In genomic region chr10:66926841-66927240, GRCh38 we compare ENCODE assay signal across 25 cellular contexts. TPM values are rescaled to one million over a fixed set of nuclear protein-coding genes. Genes with fewer than 3 reads are reported as not detected.
"Had no signal": no experiment of that assay in that cellular context is flagged by ENCODE, and none has a peak within 500 bp of the region (broad histone marks: within the 10 kb centered on the region; RNA-seq: fewer than 3 reads in every experiment).

No MANE protein-coding gene starts in this region.

- H3K27ac Mint-ChIP-seq: activated B cell treated with CpG ODN at 0.5 μM for 24 hours; activated CD4-positive, alpha-beta memory T cell treated with anti-CD3 and anti-CD28 coated beads, Interleukin-2, amount 10 ng/mL, durations not matched to agents 7 days and 5 days; activated naive CD4-positive, alpha-beta T cell treated with anti-CD3 and anti-CD28 coated beads for 36 hours; activated naive CD8-positive, alpha-beta T cell treated with anti-CD3 and anti-CD28 coated beads, Interleukin-2, amount 50 U/mL, for 24 hours; stimulated activated naive CD8-positive, alpha-beta T cell treated with anti-CD3 and anti-CD28 coated beads, Interleukin-15, amount 100 ng/mL, for 72 hours; T-helper 2 cell treated with Interferon-gamma antibody and Interleukin-4, amounts not matched to agents 5 μg/mL and 100 μg/mL, for 36 hours had no signal

- H3K4me1 ChIP-seq: breast epithelium, foreskin keratinocyte, left lung had no signal

- H3K4me1 Mint-ChIP-seq: activated CD4-positive, alpha-beta memory T cell treated with anti-CD3 and anti-CD28 coated beads, Interleukin-2, amount 10 ng/mL, durations not matched to agents 7 days and 5 days; activated naive CD8-positive, alpha-beta T cell treated with anti-CD3 and anti-CD28 coated beads, Interleukin-2, amount 50 U/mL, for 24 hours; stimulated activated naive CD8-positive, alpha-beta T cell treated with anti-CD3 and anti-CD28 coated beads, Interleukin-15, amount 100 ng/mL, for 72 hours had no signal

- H3K9me3 ChIP-seq: ascending aorta, breast epithelium, left lung, ovary, psoas muscle, suprapubic skin had no signal

- H3K36me3 ChIP-seq: ascending aorta, breast epithelium, left lung, ovary, suprapubic skin had no signal

- H3K27ac ChIP-seq: ascending aorta, breast epithelium, foreskin keratinocyte, left lung, ovary, psoas muscle, SK-N-MC, suprapubic skin had no signal

- H3K4me3 ChIP-seq: left lung, ovary, suprapubic skin had no signal

- H3K27me3 ChIP-seq: ascending aorta, ovary had no signal

- H3K4me3 Mint-ChIP-seq: activated B cell treated with CpG ODN at 0.5 μM for 24 hours; activated CD4-positive, alpha-beta memory T cell treated with anti-CD3 and anti-CD28 coated beads, Interleukin-2, amount 10 ng/mL, durations not matched to agents 7 days and 5 days; activated naive CD4-positive, alpha-beta T cell treated with anti-CD3 and anti-CD28 coated beads for 36 hours; activated naive CD8-positive, alpha-beta T cell treated with anti-CD3 and anti-CD28 coated beads, Interleukin-2, amount 50 U/mL, for 24 hours; stimulated activated naive CD8-positive, alpha-beta T cell treated with anti-CD3 and anti-CD28 coated beads, Interleukin-15, amount 100 ng/mL, for 72 hours; T-helper 2 cell treated with Interferon-gamma antibody and Interleukin-4, amounts not matched to agents 5 μg/mL and 100 μg/mL, for 36 hours had no signal

- ATAC-seq: activated naive CD8-positive, alpha-beta T cell treated with anti-CD3 and anti-CD28 coated beads, Interleukin-2, amount 50 U/mL, for 24 hours; foreskin keratinocyte; left lung; psoas muscle; stimulated activated naive CD8-positive, alpha-beta T cell treated with anti-CD3 and anti-CD28 coated beads, Interleukin-15, amount 100 ng/mL, for 72 hours had no signal

- H3K9me3 Mint-ChIP-seq: activated B cell treated with CpG ODN at 0.5 μM for 24 hours; activated CD4-positive, alpha-beta memory T cell treated with anti-CD3 and anti-CD28 coated beads, Interleukin-2, amount 10 ng/mL, durations not matched to agents 7 days and 5 days; activated naive CD4-positive, alpha-beta T cell treated with anti-CD3 and anti-CD28 coated beads for 36 hours; activated naive CD8-positive, alpha-beta T cell treated with anti-CD3 and anti-CD28 coated beads, Interleukin-2, amount 50 U/mL, for 24 hours; stimulated activated naive CD8-positive, alpha-beta T cell treated with anti-CD3 and anti-CD28 coated beads, Interleukin-15, amount 100 ng/mL, for 72 hours; T-helper 2 cell treated with Interferon-gamma antibody and Interleukin-4, amounts not matched to agents 5 μg/mL and 100 μg/mL, for 36 hours had no signal

- DNase-seq: activated B cell treated with CpG ODN at 0.5 μM for 24 hours; activated CD4-positive, alpha-beta memory T cell treated with anti-CD3 and anti-CD28 coated beads, Interleukin-2, amount 10 ng/mL, durations not matched to agents 7 days and 5 days; activated CD4-positive, alpha-beta T cell treated with anti-CD3 and anti-CD28 coated beads for 48 hours; activated naive CD4-positive, alpha-beta T cell treated with anti-CD3 and anti-CD28 coated beads for 36 hours; activated naive CD8-positive, alpha-beta T cell treated with anti-CD3 and anti-CD28 coated beads, Interleukin-2, amount 50 U/mL, for 24 hours; activated T-cell treated with anti-CD3 and anti-CD28 coated beads, Interleukin-2, amount 50 U/mL, for 1 hour; foreskin keratinocyte; left lung; ovary; psoas muscle; small intestine; stimulated activated CD4-positive, alpha-beta T cell treated with anti-CD3 and anti-CD28 coated beads, Interleukin-15, amount 100 ng/mL, for 24 hours; stimulated activated CD4-positive, alpha-beta T cell treated with anti-CD3 and anti-CD28 coated beads, Interleukin-2, amount 100 ng/mL, for 48 hours; stimulated activated naive CD8-positive, alpha-beta T cell treated with anti-CD3 and anti-CD28 coated beads, Interleukin-15, amount 100 ng/mL, for 72 hours; trophoblast cell had no signal

RNA-seq across cellular contexts. Expression of gene LRRTM3, which starts 1.0 kb away (rescaled TPM):
- total RNA-seq: activated B cell treated with CpG ODN at 0.5 μM for 24 hours; activated CD4-positive, alpha-beta memory T cell treated with anti-CD3 and anti-CD28 coated beads, Interleukin-2, amount 10 ng/mL, durations not matched to agents 7 days and 5 days; activated naive CD4-positive, alpha-beta T cell treated with anti-CD3 and anti-CD28 coated beads for 36 hours; ascending aorta; breast epithelium; chondrocyte; dermis microvascular lymphatic vessel endothelial cell; fibroblast of lung; foreskin keratinocyte; kidney epithelial cell; left lung; lung microvascular endothelial cell; psoas muscle; suprapubic skin had no signal
- polyA plus RNA-seq: fibroblast of lung, foreskin keratinocyte had no signal
